15 cellular contexts compared by ENCODE assay signal in genomic region chr6:32931211-32931610, GRCh38. TPM values are rescaled to one million over a fixed set of nuclear protein-coding genes. Genes with fewer than 3 reads are reported as not detected.
DNase-seq lines count a peak whose midpoint lies in the region; ATAC-seq and TF ChIP-seq lines count a peak whose summit lies in the region.
"Had no signal": no experiment of that assay in that cellular context is flagged by ENCODE, and none has a peak within 500 bp of the region (broad histone marks: within the 10 kb centered on the region; RNA-seq: fewer than 3 reads in every experiment).

No MANE protein-coding gene starts in this region.

- H4K5ac ChIP-seq in H9 (ENCODE audit: insufficient read length, low read depth, low read length): no peak overlapping the region

- no peak overlapping the region for H4K8ac ChIP-seq in H9 (replicated peaks; ENCODE audit: insufficient read length, low read depth, low read length)

- H2BK20ac ChIP-seq in H9 (ENCODE audit: low read depth, low read length, poor library complexity, severe bottlenecking): no peak overlapping the region

- no peaks in the 10 kb centered on the region for H3K79me1 ChIP-seq in H9 (ENCODE audit: insufficient read depth, low read depth, low read length, poor library complexity, severe bottlenecking)

- H3K27me3 ChIP-seq in BLaER1 (no peaks in the 10 kb centered on the region), H9 (ENCODE audit: insufficient read depth, low read length) (no peaks in the 10 kb centered on the region), dorsolateral prefrontal cortex (no peaks in the 10 kb centered on the region)

- H3K4ac ChIP-seq in H9 (ENCODE audit: low read depth, low read length): no peak overlapping the region

- no peaks in the 10 kb centered on the region for H4K20me1 ChIP-seq in BLaER1
- no peaks in the 10 kb centered on the region for H4K20me1 ChIP-seq in H9 (ENCODE audit: control insufficient read depth, insufficient read depth, insufficient read length)

- H2AFZ ChIP-seq in H9 (ENCODE audit: low read length): no peak overlapping the region

- H3K4me1 Mint-ChIP-seq in IgD-negative memory B cell: peaks cover 39 to 57% (median 43%) of the 10 kb centered on the region in 3 donors
- peaks cover 63% of the 10 kb centered on the region for H3K4me1 Mint-ChIP-seq in stimulated activated memory B cell treated with anti-CD40 and anti-IgM and Interleukin-4, amounts not matched to agents 10 μg/mL and 1 μg/mL and 100 μg/mL, for 72 hours
- no peaks in the 10 kb centered on the region for H3K4me1 Mint-ChIP-seq in H9

- H3K36me3 Mint-ChIP-seq in IgD-negative memory B cell: peaks cover 4% of the 10 kb centered on the region
- peaks cover 28% of the 10 kb centered on the region for H3K36me3 Mint-ChIP-seq in stimulated activated memory B cell treated with anti-CD40 and anti-IgM and Interleukin-4, amounts not matched to agents 10 μg/mL and 1 μg/mL and 100 μg/mL, for 72 hours
- no peaks in the 10 kb centered on the region for H3K36me3 Mint-ChIP-seq in H9 (ENCODE audit: insufficient read depth in 1 of 3, low read depth in 3 of 3)

- H3K9me3 Mint-ChIP-seq in IgD-negative memory B cell (no peaks in the 10 kb centered on the region), H9 (no peaks in the 10 kb centered on the region; a peak in 1 of 5 replicates)
- H3K9me3 Mint-ChIP-seq in stimulated activated memory B cell treated with anti-CD40 and anti-IgM and Interleukin-4, amounts not matched to agents 10 μg/mL and 1 μg/mL and 100 μg/mL, for 72 hours: no peaks in the 10 kb centered on the region
- H3K9me3 Mint-ChIP-seq: HFFc6 had no signal

- H2BK5ac ChIP-seq in H9 (ENCODE audit: insufficient read length, low read length): no peak overlapping the region

- WGBS in H9 (ENCODE audit: extremely low coverage, insufficient read length, low lambda C conversion rate): no CpG with 5 or more reads among the region's 1 CpG

- H3K18ac ChIP-seq in H9 (ENCODE audit: insufficient read length, low read depth, low read length): no peak overlapping the region

- H3K4me1 ChIP-seq in BLaER1 (peaks cover 25% of the 10 kb centered on the region), H9 (ENCODE audit: insufficient read depth, low read length) (no peaks in the 10 kb centered on the region)

- H3K56ac ChIP-seq in H9 (ENCODE audit: insufficient read length, low read depth, low read length): no peak overlapping the region

- H2AK5ac ChIP-seq in H9 (ENCODE audit: insufficient read length, low read length): no peak overlapping the region

- H3K23me2 ChIP-seq in H9 (ENCODE audit: insufficient read length, low read depth, low read length, poor library complexity, severe bottlenecking): no peaks in the 10 kb centered on the region

- peaks cover 18% of the 10 kb centered on the region for H3K36me3 ChIP-seq in BLaER1

- H3K23ac ChIP-seq in H9 (ENCODE audit: insufficient read length, low read depth, low read length): no peak overlapping the region

- DNase-seq in islet precursor cell (peak; percentile 29), H9 (no peak), dorsolateral prefrontal cortex (no peak)
- DNase-seq: ACHN, DMS53, HCEC 1CT, HFFc6 had no signal

- H3K4me2 ChIP-seq in BLaER1 (peak overlapping the region; percentile 61), H9 (ENCODE audit: insufficient read depth, insufficient read length, low read length) (no peak overlapping the region)

- no peak overlapping the region for H2BK120ac ChIP-seq in H9 (ENCODE audit: low read depth, low read length, poor library complexity, severe bottlenecking)

- H3K27ac ChIP-seq in BLaER1: no peak overlapping the region
- no peak overlapping the region for H3K27ac ChIP-seq in H9 (ENCODE audit: insufficient read length, low read depth, low read length)
- H3K27ac ChIP-seq in dorsolateral prefrontal cortex: no peak overlapping the region
- H3K27ac ChIP-seq: HL-60 had no signal

- no peak for ATAC-seq in stimulated activated memory B cell treated with anti-CD40 and anti-IgM and Interleukin-4, amounts not matched to agents 10 μg/mL and 1 μg/mL and 100 μg/mL, for 72 hours
- ATAC-seq in HG02981 (IDR thresholded peaks at IDR 0.05; ENCODE audit: unreplicated experiment) (no peak), GM19463 (IDR thresholded peaks at IDR 0.05; ENCODE audit: unreplicated experiment) (no peak)
- ATAC-seq: K562 had no signal

- no peaks in the 10 kb centered on the region for H3K9me3 ChIP-seq in BLaER1
- no peaks in the 10 kb centered on the region for H3K9me3 ChIP-seq in H9 (ENCODE audit: control insufficient read depth, low read depth, low read length)

- H3K27me3 Mint-ChIP-seq in IgD-negative memory B cell: no peaks in the 10 kb centered on the region
- H3K27me3 Mint-ChIP-seq in stimulated activated memory B cell treated with anti-CD40 and anti-IgM and Interleukin-4, amounts not matched to agents 10 μg/mL and 1 μg/mL and 100 μg/mL, for 72 hours: no peaks in the 10 kb centered on the region
- H3K27me3 Mint-ChIP-seq in H9 (ENCODE audit: low read depth): peaks cover 16% of the 10 kb centered on the region

- H3T11ph ChIP-seq in H9 (ENCODE audit: low read length): no peak overlapping the region

- H2BK12ac ChIP-seq in H9 (ENCODE audit: insufficient read length, low read depth, low read length): no peak overlapping the region

- H2BK15ac ChIP-seq in H9 (ENCODE audit: low read depth, low read length): no peak overlapping the region

- no peak overlapping the region for H4K91ac ChIP-seq in H9 (ENCODE audit: insufficient read length, low read depth, low read length)

- H3K4me3 ChIP-seq in BLaER1 (no peak overlapping the region), dorsolateral prefrontal cortex (no peak overlapping the region)
- H3K4me3 ChIP-seq: K562 had no signal

- H3K27ac Mint-ChIP-seq in IgD-negative memory B cell (peak overlapping the region in 2 of 3 donors; percentile 40 to 84), H9 (no peak overlapping the region)
- H3K27ac Mint-ChIP-seq in stimulated activated memory B cell treated with anti-CD40 and anti-IgM and Interleukin-4, amounts not matched to agents 10 μg/mL and 1 μg/mL and 100 μg/mL, for 72 hours: peak overlapping the region; percentile 9
- H3K27ac Mint-ChIP-seq: HFFc6 had no signal

- H3K9ac ChIP-seq in BLaER1 (no peak overlapping the region), H9 (ENCODE audit: extremely low read depth, insufficient read length, low read length) (no peak overlapping the region)

- intact Hi-C loops in dorsolateral prefrontal cortex (cut with DNase I): loop anchor here (5.0 kb wide), 2 partner anchors 34 to 36 kb away; partner anchors contain the start of gene BRD2 (in 1 of the 2)

- peak overlapping the region in 1 of 4 donors; percentile 35 for H3K4me3 Mint-ChIP-seq in IgD-negative memory B cell
- H3K4me3 Mint-ChIP-seq in stimulated activated memory B cell treated with anti-CD40 and anti-IgM and Interleukin-4, amounts not matched to agents 10 μg/mL and 1 μg/mL and 100 μg/mL, for 72 hours: no peak overlapping the region
- no peak overlapping the region for H3K4me3 Mint-ChIP-seq in H9
- H3K4me3 Mint-ChIP-seq: HFFc6 had no signal

- TF ChIP-seq CTCF in H9 (conservative IDR thresholded peaks at IDR 0.05): no peak
- TF ChIP-seq CTCF in dorsolateral prefrontal cortex (IDR thresholded peaks at IDR 0.05 in 54 of 56, conservative IDR thresholded peaks at IDR 0.05 in 2 of 56; ENCODE audit: low read depth in 1 of 56, partially characterized antibody in 56 of 56): no peak

- H3K79me2 ChIP-seq in H9 (ENCODE audit: insufficient read depth, low read length): no peaks in the 10 kb centered on the region

- H3K14ac ChIP-seq in H9 (ENCODE audit: insufficient read depth, low read length): no peak overlapping the region

RNA-seq across cellular contexts. Expression of gene HLA-DMB, which starts 9.6 kb away (rescaled TPM):
- 771 TPM for polyA plus RNA-seq in IgD-negative memory B cell
- total RNA-seq in H9 (2021): 1.5 and 1.7 TPM in 2 replicates
- total RNA-seq in dorsolateral prefrontal cortex: 10 to 100 TPM in 63 of 120 experiments, 1 to 10 TPM in 57; 2.4 to 46.1 (median 10.3) TPM
- total RNA-seq: A172, HFFc6 had no signal
- polyA plus RNA-seq: K562 had no signal

RNA-seq across cellular contexts. Expression of gene HLA-DMA, which starts 21.7 kb away (rescaled TPM):
- polyA plus RNA-seq in IgD-negative memory B cell: 946 TPM
- 6.6 and 7.5 TPM in 2 replicates for total RNA-seq in H9 (2021)
- total RNA-seq in dorsolateral prefrontal cortex: 10 to 100 TPM in 91 of 120 experiments, 1 to 10 TPM in 29; 5.0 to 44.2 (median 15.1) TPM

RNA-seq across cellular contexts. Expression of gene BRD2, which starts 37.2 kb away (rescaled TPM):
- polyA plus RNA-seq in IgD-negative memory B cell: 110 TPM
- total RNA-seq in H9 (2021) (244 and 252 TPM in 2 replicates), dorsolateral prefrontal cortex (100 to 1,000 TPM; 107 to 197 (median 134) TPM)

Comparison
In these comparisons a context has a peak if more than half of its experiments do, and no peak if none do; other contexts are left out.
1. H3K27ac Mint-ChIP-seq: peak in IgD-negative memory B cell (2 of 3) and stimulated activated memory B cell treated with anti-CD40 and anti-IgM and Interleukin-4, amounts not matched to agents 10 μg/mL and 1 μg/mL and 100 μg/mL, for 72 hours (single experiment); none in H9 (0 of 3).